ENCODE assay signal across 18 cellular contexts in the genomic region with DNA sequence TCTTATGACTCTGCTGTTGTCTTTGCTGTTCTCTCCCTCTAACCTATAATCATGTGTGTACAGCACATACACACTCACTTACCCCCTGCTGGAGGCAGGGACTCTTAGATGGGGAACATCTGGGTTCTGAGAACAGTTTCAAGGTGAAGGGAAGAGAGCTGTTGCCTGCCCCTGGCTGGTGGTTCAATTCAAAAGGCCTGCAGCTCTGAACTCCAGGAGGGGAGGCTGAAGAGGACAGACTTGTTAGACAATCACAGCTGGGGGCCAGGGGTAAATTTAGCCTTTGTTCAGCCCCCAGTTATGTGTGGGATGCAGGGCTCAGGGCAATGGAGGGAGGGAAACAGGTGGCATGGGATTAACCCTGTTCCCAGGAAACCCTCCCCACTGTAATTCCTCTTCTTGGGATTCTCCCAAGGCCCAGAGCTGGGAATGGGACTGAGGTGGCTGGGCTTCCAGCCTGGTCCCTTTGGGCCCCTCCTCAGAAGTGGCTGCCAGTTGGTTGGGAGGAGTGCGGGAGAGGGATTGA. TPM values are rescaled to one million over a fixed set of nuclear protein-coding genes. Genes with fewer than 3 reads are reported as not detected.
DNase-seq lines count a peak whose midpoint lies in the region; ATAC-seq and TF ChIP-seq lines count a peak whose summit lies in the region.
"Had no signal": no experiment of that assay in that cellular context is flagged by ENCODE, and none has a peak within 500 bp of the region (broad histone marks: within the 10 kb centered on the region; RNA-seq: fewer than 3 reads in every experiment).

No MANE protein-coding gene starts in this region.

- peaks cover 49% of the 10 kb centered on the region for H3K36me3 Mint-ChIP-seq in Caco-2 (ENCODE audit: insufficient read depth, unreplicated experiment)
- no peaks in the 10 kb centered on the region for H3K36me3 Mint-ChIP-seq in IgD-negative memory B cell
- peaks cover 0 to 8% of the 10 kb centered on the region in 2 donors for H3K36me3 Mint-ChIP-seq in naive B cell
- peaks cover 7% of the 10 kb centered on the region for H3K36me3 Mint-ChIP-seq in activated T-cell treated with anti-CD3 and anti-CD28 coated beads, Interleukin-2, amount 50 U/mL, for 4 hours (ENCODE audit: insufficient read depth)

- peaks cover 12% of the 10 kb centered on the region for H3K4me1 ChIP-seq in Caco-2
- peaks cover 29% of the 10 kb centered on the region for H3K4me1 ChIP-seq in SJCRH30

- H3K9me3 Mint-ChIP-seq in Caco-2 (ENCODE audit: unreplicated experiment) (no peaks in the 10 kb centered on the region), IgD-negative memory B cell (no peaks in the 10 kb centered on the region), naive B cell (no peaks in the 10 kb centered on the region)
- no peaks in the 10 kb centered on the region for H3K9me3 Mint-ChIP-seq in activated T-cell treated with anti-CD3 and anti-CD28 coated beads, Interleukin-2, amount 50 U/mL, for 4 hours
- H3K9me3 Mint-ChIP-seq: CD8-positive, alpha-beta T cell had no signal

- H3K9me3 ChIP-seq in Caco-2 (no peaks in the 10 kb centered on the region), SJCRH30 (replicated peaks) (no peaks in the 10 kb centered on the region)
- H3K9me3 ChIP-seq: colonic mucosa, left ventricle myocardium inferior, sigmoid colon, stomach had no signal

- no peak for TF ChIP-seq CTCF in Caco-2 (IDR thresholded peaks at IDR 0.05; ENCODE audit: insufficient read depth in 1 of 2, low read depth in 1 of 2, low read length in 1 of 2, severe bottlenecking in 1 of 2, unreplicated experiment in 1 of 2)

- intact Hi-C loops in Caco-2 (cut with micrococcal nuclease; ENCODE audit: unreplicated experiment), result no loop called here

- no peak overlapping the region for H3K27ac Mint-ChIP-seq in Caco-2 (ENCODE audit: unreplicated experiment)
- H3K27ac Mint-ChIP-seq in IgD-negative memory B cell, result peak overlapping the region in 2 of 3 donors; percentile 73 to 83
- H3K27ac Mint-ChIP-seq in naive B cell, result peak overlapping the region in 1 of 6 donors; percentile 42
- H3K27ac Mint-ChIP-seq: CD8-positive, alpha-beta T cell had no signal

- H3K27me3 ChIP-seq in Caco-2 (replicated peaks; ENCODE audit: control insufficient read depth, insufficient read depth, low read length), result no peaks in the 10 kb centered on the region
- H3K27me3 ChIP-seq in SJCRH30, result no peaks in the 10 kb centered on the region
- H3K27me3 ChIP-seq: colonic mucosa, sigmoid colon, stomach had no signal

- H3K27ac ChIP-seq in SJCRH30, result peak overlapping the region; percentile 95
- H3K27ac ChIP-seq: colonic mucosa, left ventricle myocardium inferior, sigmoid colon, stomach had no signal

- H3K4me3 ChIP-seq in Caco-2 (ENCODE audit: low read depth, low read length) (no peak overlapping the region), SJCRH30 (peak overlapping the region; percentile 69)
- H3K4me3 ChIP-seq: colonic mucosa, left ventricle myocardium inferior, sigmoid colon, stomach had no signal

- no peak for DNase-seq in Caco-2
- DNase-seq in SJCRH30, result peak; percentile 95 to 98
- DNase-seq in naive B cell, result no peak
- DNase-seq in stimulated activated CD4-positive, alpha-beta T cell treated with anti-CD3 and anti-CD28 coated beads, Interleukin-2, amount 100 ng/mL, for 24 hours, result no peak
- no peak for DNase-seq in activated T-cell treated with anti-CD3 and anti-CD28 coated beads, Interleukin-2, amount 50 U/mL, for 4 hours
- DNase-seq: activated T-cell treated with anti-CD3 and anti-CD28 coated beads for 4 hours; CD8-positive, alpha-beta T cell; colonic mucosa; H7; left ventricle myocardium inferior; MV-4-11; NCI-H510A; SHP77; sigmoid colon; stomach had no signal

- ATAC-seq in naive B cell (ENCODE audit: low read depth in 2 of 2) (no peak), HG02642 (IDR thresholded peaks at IDR 0.05; ENCODE audit: poor library complexity, unreplicated experiment) (no peak)
- ATAC-seq in activated T-cell treated with anti-CD3 and anti-CD28 coated beads, Interleukin-2, amount 50 U/mL, for 4 hours, result no peak
- ATAC-seq: CD8-positive, alpha-beta T cell; esophagus mucosa had no signal

- H3K4me3 Mint-ChIP-seq in Caco-2 (ENCODE audit: unreplicated experiment) (peak overlapping the region; percentile 53), IgD-negative memory B cell (peak overlapping the region in 2 of 4 donors; percentile 10 to 79), naive B cell (peak overlapping the region in 6 of 8 donors; percentile 49 to 98 (median 80))
- H3K4me3 Mint-ChIP-seq in activated T-cell treated with anti-CD3 and anti-CD28 coated beads, Interleukin-2, amount 50 U/mL, for 4 hours, result no peak overlapping the region
- H3K4me3 Mint-ChIP-seq: CD8-positive, alpha-beta T cell had no signal

- no peaks in the 10 kb centered on the region; the same call in 1 of the 2 replicates for H3K36me3 ChIP-seq in Caco-2 (ENCODE audit: control insufficient read depth, insufficient read depth, low read length)
- peaks cover 12% of the 10 kb centered on the region for H3K36me3 ChIP-seq in SJCRH30
- H3K36me3 ChIP-seq: colonic mucosa had no signal

- H3K27me3 Mint-ChIP-seq in Caco-2 (ENCODE audit: insufficient read depth, unreplicated experiment) (no peaks in the 10 kb centered on the region), IgD-negative memory B cell (no peaks in the 10 kb centered on the region), naive B cell (no peaks in the 10 kb centered on the region)
- no peaks in the 10 kb centered on the region for H3K27me3 Mint-ChIP-seq in activated T-cell treated with anti-CD3 and anti-CD28 coated beads, Interleukin-2, amount 50 U/mL, for 4 hours (ENCODE audit: low read depth)

- POLR2A ChIA-PET in Caco-2 (lab: Charles Lee), result interaction anchor here (0.6 kb wide), 1 partner anchor 28 kb away, joined by 3 read pairs; no protein-coding TSS in a partner anchor

- no TSS peak for BruUV-seq in Caco-2 (replicated peaks; lab: Mats Ljungman, UMichigan)

- CTCF ChIA-PET in Caco-2 (lab: Charles Lee), result interaction anchor here (0.7 kb wide), 1 partner anchor 52 kb away, joined by 3 read pairs; no protein-coding TSS in a partner anchor

- H3K4me1 Mint-ChIP-seq in Caco-2 (ENCODE audit: low read depth, unreplicated experiment), result peaks cover 20% of the 10 kb centered on the region
- H3K4me1 Mint-ChIP-seq in IgD-negative memory B cell, result peaks cover 14 to 33% (median 20%) of the 10 kb centered on the region in 3 donors
- H3K4me1 Mint-ChIP-seq in naive B cell, result peaks cover 38 to 62% (median 45%) of the 10 kb centered on the region in 3 donors
- peaks cover 37% of the 10 kb centered on the region for H3K4me1 Mint-ChIP-seq in activated T-cell treated with anti-CD3 and anti-CD28 coated beads, Interleukin-2, amount 50 U/mL, for 4 hours (ENCODE audit: low read depth)

RNA-seq across cellular contexts. Expression of a gene that starts 1.9 kb away (rescaled TPM):
- 40.5 and 44.8 TPM in 2 replicates for total RNA-seq in Caco-2 (2022)
- 25.2 TPM for polyA plus RNA-seq in IgD-negative memory B cell
- total RNA-seq in SJCRH30 (2014; rRNA removed; shearing (Covaris generic)), result 199 and 208 TPM in 2 replicates
- polyA plus RNA-seq in naive B cell (ENCODE audit: low read depth in 6 of 6), result 10 to 100 TPM; 14.2 to 35.1 (median 20.2) TPM
- total RNA-seq in activated T-cell treated with anti-CD3 and anti-CD28 coated beads, Interleukin-2, amount 50 U/mL, for 4 hours, result 10 to 100 TPM; 30.3 to 34.5 (median 30.8) TPM

RNA-seq across cellular contexts. Expression of a gene that starts 3.9 kb away (rescaled TPM):
- total RNA-seq in Caco-2 (2022), result 960 and 1,174 TPM in 2 replicates
- polyA plus RNA-seq in IgD-negative memory B cell (1,656 TPM), naive B cell (ENCODE audit: low read depth in 6 of 6) (1,000 to 10,000 TPM; 1,680 to 2,679 (median 1,914) TPM)
- total RNA-seq in SJCRH30 (2014; rRNA removed; shearing (Covaris generic)), result 564 and 633 TPM in 2 replicates
- total RNA-seq in activated T-cell treated with anti-CD3 and anti-CD28 coated beads, Interleukin-2, amount 50 U/mL, for 4 hours, result 100 to 1,000 TPM; 684 to 725 (median 686) TPM

RNA-seq across cellular contexts. Expression of a gene that starts 26.2 kb away (rescaled TPM):
- 70.4 and 79.0 TPM in 2 replicates for total RNA-seq in Caco-2 (2022)
- polyA plus RNA-seq in IgD-negative memory B cell (156 TPM), naive B cell (ENCODE audit: low read depth in 6 of 6) (100 to 1,000 TPM; 145 to 293 (median 196) TPM)
- 86.7 and 92.9 TPM in 2 replicates for total RNA-seq in SJCRH30 (2014; rRNA removed; shearing (Covaris generic))
- 100 to 1,000 TPM in 2 of 3 donors, 10 to 100 TPM in 1; 95.9 to 113 (median 106) TPM for total RNA-seq in activated T-cell treated with anti-CD3 and anti-CD28 coated beads, Interleukin-2, amount 50 U/mL, for 4 hours

RNA-seq across cellular contexts. Expression of a gene that starts 35.0 kb away (rescaled TPM):
- total RNA-seq in Caco-2 (2022), result 89.1 and 94.8 TPM in 2 replicates
- 81.9 TPM for polyA plus RNA-seq in IgD-negative memory B cell
- 57.3 and 60.9 TPM in 2 replicates for total RNA-seq in SJCRH30 (2014; rRNA removed; shearing (Covaris generic))
- polyA plus RNA-seq in naive B cell (ENCODE audit: low read depth in 6 of 6), result 100 to 1,000 TPM in 1 of 6 donors, 10 to 100 TPM in 5; 33.3 to 112 (median 64.8) TPM
- 10 to 100 TPM; 85.7 to 92.9 (median 86.4) TPM for total RNA-seq in activated T-cell treated with anti-CD3 and anti-CD28 coated beads, Interleukin-2, amount 50 U/mL, for 4 hours

RNA-seq across cellular contexts. Expression of a gene that starts 36.2 kb away (rescaled TPM):
- total RNA-seq in Caco-2 (2022), result 3.5 and 4.4 TPM in 2 replicates
- 2.9 TPM for polyA plus RNA-seq in IgD-negative memory B cell
- total RNA-seq in SJCRH30 (2014; rRNA removed; shearing (Covaris generic)), result 5.5 and 5.8 TPM in 2 replicates
- 1 to 10 TPM; 1.0 to 7.8 (median 3.4) TPM for polyA plus RNA-seq in naive B cell (ENCODE audit: low read depth in 6 of 6)
- 1 to 10 TPM; 7.4 to 8.3 (median 8.2) TPM for total RNA-seq in activated T-cell treated with anti-CD3 and anti-CD28 coated beads, Interleukin-2, amount 50 U/mL, for 4 hours

Comparison
In these comparisons a context has a peak if more than half of its experiments do, and no peak if none do; other contexts are left out.
1. DNase-seq: peak in SJCRH30 (2 of 2); none in Caco-2 (0 of 2), naive B cell (single experiment), stimulated activated CD4-positive, alpha-beta T cell treated with anti-CD3 and anti-CD28 coated beads, Interleukin-2, amount 100 ng/mL, for 24 hours (0 of 2) and activated T-cell treated with anti-CD3 and anti-CD28 coated beads, Interleukin-2, amount 50 U/mL, for 4 hours (single experiment).